9 cellular contexts compared by ENCODE assay signal in genomic region chr14:20989464-20989786, GRCh38. TPM values are rescaled to one million over a fixed set of nuclear protein-coding genes. Genes with fewer than 3 reads are reported as not detected.
DNase-seq lines count a peak whose midpoint lies in the region; ATAC-seq and TF ChIP-seq lines count a peak whose summit lies in the region.
"Had no signal": no experiment of that assay in that cellular context is flagged by ENCODE, and none has a peak within 500 bp of the region (broad histone marks: within the 10 kb centered on the region; RNA-seq: fewer than 3 reads in every experiment).

No MANE protein-coding gene starts in this region.

- POLR2A ChIA-PET in activated B cell treated with CpG ODN at 0.5 μM for 24 hours (lab: Charles Lee), result no interaction called here

- no peak overlapping the region for H2BK15ac ChIP-seq in H9 (ENCODE audit: low read depth, low read length)

- H4K5ac ChIP-seq in H9 (ENCODE audit: insufficient read length, low read depth, low read length), result no peak overlapping the region

- H3K4ac ChIP-seq in H9 (ENCODE audit: low read depth, low read length), result no peak overlapping the region

- no peak overlapping the region for H2AFZ ChIP-seq in H9 (ENCODE audit: low read length)
- no peak overlapping the region for H2AFZ ChIP-seq in smooth muscle cell (ENCODE audit: low read depth)

- peaks cover 16% of the 10 kb centered on the region for H3F3A ChIP-seq in smooth muscle cell (ENCODE audit: low read depth)

- no peak for ATAC-seq in activated B cell treated with CpG ODN at 0.5 μM for 24 hours (ENCODE audit: low read depth)

- TF ChIP-seq CTCF in H9 (conservative IDR thresholded peaks at IDR 0.05) (no peak), activated B cell treated with CpG ODN at 0.5 μM for 24 hours (IDR thresholded peaks at IDR 0.05) (no peak), glutamatergic neuron (IDR thresholded peaks at IDR 0.05; ENCODE audit: partially characterized antibody, unreplicated experiment) (no peak), smooth muscle cell (IDR thresholded peaks at IDR 0.05; ENCODE audit: borderline replicate concordance, insufficient read depth, poor library complexity, severe bottlenecking) (no peak)

- peaks cover 6% of the 10 kb centered on the region for H3K36me3 ChIP-seq in smooth muscle cell (ENCODE audit: low read depth)

- H3K56ac ChIP-seq in H9 (ENCODE audit: insufficient read length, low read depth, low read length), result no peak overlapping the region

- DNase-seq in H9 (no peak), activated B cell treated with CpG ODN at 0.5 μM for 24 hours (no peak), glutamatergic neuron (no peak), smooth muscle cell (lab: John Stamatoyannopoulos, UW; ENCODE audit: unreplicated experiment) (no peak), SW 1271 (lab: John Stamatoyannopoulos, UW) (no peak)
- no peak for DNase-seq in stimulated activated CD4-positive, alpha-beta T cell treated with anti-CD3 and anti-CD28 coated beads, Interleukin-2, amount 100 ng/mL, for 48 hours
- DNase-seq in activated effector memory CD4-positive, alpha-beta T cell treated with anti-CD3 and anti-CD28 coated beads, Interleukin-2, amount 50 U/mL, for 16 hours, result no peak
- no peak for DNase-seq in NK-92 treated with Interleukin-12 subunit alpha and Interleukin-12 subunit beta, amount 100 ng/mL, for 24 hours (lab: John Stamatoyannopoulos, UW)

- H4K91ac ChIP-seq in H9 (ENCODE audit: insufficient read length, low read depth, low read length), result no peak overlapping the region

- peak overlapping the region; percentile 68 for H3K4me3 ChIP-seq in smooth muscle cell

- H3K18ac ChIP-seq in H9 (ENCODE audit: insufficient read length, low read depth, low read length), result no peak overlapping the region

- H3K23ac ChIP-seq in H9 (ENCODE audit: insufficient read length, low read depth, low read length), result no peak overlapping the region

- H2BK12ac ChIP-seq in H9 (ENCODE audit: insufficient read length, low read depth, low read length), result no peak overlapping the region

- H3K36me3 Mint-ChIP-seq in H9 (ENCODE audit: insufficient read depth in 1 of 3, low read depth in 3 of 3), result peaks cover 18 to 31% (median 31%) of the 10 kb centered on the region in 3 experiments; a peak in 6 of 7 replicates
- H3K36me3 Mint-ChIP-seq in activated B cell treated with CpG ODN at 0.5 μM for 24 hours (ENCODE audit: low read depth), result peaks cover 36% of the 10 kb centered on the region
- no peaks in the 10 kb centered on the region for H3K36me3 Mint-ChIP-seq in glutamatergic neuron (ENCODE audit: unreplicated experiment)

- no peak overlapping the region for H4K8ac ChIP-seq in H9 (replicated peaks; ENCODE audit: insufficient read length, low read depth, low read length)

- H3K4me1 ChIP-seq in H9 (ENCODE audit: insufficient read depth, low read length), result peaks cover 3% of the 10 kb centered on the region
- peaks cover 21% of the 10 kb centered on the region for H3K4me1 ChIP-seq in smooth muscle cell (ENCODE audit: low read depth)

- H3K79me2 ChIP-seq in H9 (ENCODE audit: insufficient read depth, low read length) (no peaks in the 10 kb centered on the region; the same call in 1 of the 2 replicates), smooth muscle cell (ENCODE audit: low read depth) (peaks cover 44% of the 10 kb centered on the region)

- no peaks in the 10 kb centered on the region for H3K23me2 ChIP-seq in H9 (ENCODE audit: insufficient read length, low read depth, low read length, poor library complexity, severe bottlenecking)

- WGBS in H9 (ENCODE audit: extremely low coverage, insufficient read length, low lambda C conversion rate), result no CpG with 5 or more reads among the region's 11 CpGs
- under 1% methylated on average over 11 of the region's 11 CpGs for WGBS in smooth muscle cell (ENCODE audit: low lambda C conversion rate)

- H3K9ac ChIP-seq in H9 (ENCODE audit: extremely low read depth, insufficient read length, low read length), result peak overlapping the region; percentile 50
- H3K9ac ChIP-seq in smooth muscle cell (ENCODE audit: low read depth), result peak overlapping the region; percentile 40

- H3T11ph ChIP-seq in H9 (ENCODE audit: low read length), result no peak overlapping the region

- H2BK20ac ChIP-seq in H9 (ENCODE audit: low read depth, low read length, poor library complexity, severe bottlenecking), result no peak overlapping the region

- intact Hi-C loops in activated B cell treated with CpG ODN at 0.5 μM for 24 hours (cut with micrococcal nuclease), result loop anchor here (1.0 kb wide), 3 partner anchors 18 to 646 kb away; partner anchors contain the start of gene PARP2

- H3K9me3 ChIP-seq in H9 (ENCODE audit: control insufficient read depth, low read depth, low read length) (no peaks in the 10 kb centered on the region), smooth muscle cell (replicated peaks; ENCODE audit: low read depth) (no peaks in the 10 kb centered on the region)

- H3K9me3 Mint-ChIP-seq in H9 (no peaks in the 10 kb centered on the region), activated B cell treated with CpG ODN at 0.5 μM for 24 hours (no peaks in the 10 kb centered on the region), glutamatergic neuron (ENCODE audit: unreplicated experiment) (peaks cover 2% of the 10 kb centered on the region)

- no peaks in the 10 kb centered on the region for H4K20me1 ChIP-seq in H9 (ENCODE audit: control insufficient read depth, insufficient read depth, insufficient read length)
- H4K20me1 ChIP-seq in smooth muscle cell (ENCODE audit: low read depth), result no peaks in the 10 kb centered on the region

- peak overlapping the region; percentile 90 to 98 (median 92); a peak in 5 of 7 replicates for H3K27ac Mint-ChIP-seq in H9
- peak overlapping the region; percentile 89 for H3K27ac Mint-ChIP-seq in activated B cell treated with CpG ODN at 0.5 μM for 24 hours
- no peak overlapping the region for H3K27ac Mint-ChIP-seq in glutamatergic neuron (ENCODE audit: unreplicated experiment)

- no peak overlapping the region for H2BK5ac ChIP-seq in H9 (ENCODE audit: insufficient read length, low read length)

- peak overlapping the region; percentile 70 for H3K4me2 ChIP-seq in H9 (ENCODE audit: insufficient read depth, insufficient read length, low read length)
- H3K4me2 ChIP-seq in smooth muscle cell, result peak overlapping the region; percentile 90

- no peaks in the 10 kb centered on the region for H3K27me3 ChIP-seq in H9 (ENCODE audit: insufficient read depth, low read length)
- H3K27me3 ChIP-seq in smooth muscle cell (ENCODE audit: low read depth), result no peaks in the 10 kb centered on the region

- H3K14ac ChIP-seq in H9 (ENCODE audit: insufficient read depth, low read length), result no peak overlapping the region

- H2BK120ac ChIP-seq in H9 (ENCODE audit: low read depth, low read length, poor library complexity, severe bottlenecking), result no peak overlapping the region

- H3K4me1 Mint-ChIP-seq in H9 (peaks cover 9 to 12% of the 10 kb centered on the region in 2 experiments), activated B cell treated with CpG ODN at 0.5 μM for 24 hours (peaks cover 31% of the 10 kb centered on the region), glutamatergic neuron (ENCODE audit: low read depth, unreplicated experiment) (peaks cover 1% of the 10 kb centered on the region)

- CTCF ChIA-PET in activated B cell treated with CpG ODN at 0.5 μM for 24 hours (lab: Charles Lee), result interaction anchor here (1.0 to 1.6 kb wide), 2 partner anchors 19 to 25 kb away, joined by 3 to 8 read pairs; no protein-coding TSS in a partner anchor

- H3K4me3 Mint-ChIP-seq in H9 (peak overlapping the region; percentile 94 to 95), activated B cell treated with CpG ODN at 0.5 μM for 24 hours (peak overlapping the region; percentile 94), glutamatergic neuron (ENCODE audit: unreplicated experiment) (peak overlapping the region; percentile 83)

- H2AK5ac ChIP-seq in H9 (ENCODE audit: insufficient read length, low read length), result no peak overlapping the region

- H3K27ac ChIP-seq in H9 (ENCODE audit: insufficient read length, low read depth, low read length), result no peak overlapping the region
- H3K27ac ChIP-seq in smooth muscle cell (ENCODE audit: low read depth), result peak overlapping the region; percentile 90

- no peaks in the 10 kb centered on the region for H3K79me1 ChIP-seq in H9 (ENCODE audit: insufficient read depth, low read depth, low read length, poor library complexity, severe bottlenecking)

- H3K27me3 Mint-ChIP-seq in H9 (ENCODE audit: low read depth), result peaks cover 6% of the 10 kb centered on the region
- H3K27me3 Mint-ChIP-seq in activated B cell treated with CpG ODN at 0.5 μM for 24 hours, result no peaks in the 10 kb centered on the region
- peaks cover 2% of the 10 kb centered on the region for H3K27me3 Mint-ChIP-seq in glutamatergic neuron (ENCODE audit: unreplicated experiment)

RNA-seq across cellular contexts. Expression of gene METTL17, which starts 0.4 kb away (rescaled TPM):
- total RNA-seq in H9 (2021) (77.9 and 81.4 TPM in 2 replicates), activated B cell treated with CpG ODN at 0.5 μM for 24 hours (94.2 and 94.7 TPM in 2 replicates), glutamatergic neuron (ENCODE audit: unreplicated experiment) (81.5 TPM), smooth muscle cell (70.0 and 96.3 TPM in 2 replicates)
- polyA plus RNA-seq in smooth muscle cell, result 46.5 and 55.3 TPM in 2 replicates

RNA-seq across cellular contexts. Expression of gene SLC39A2, which starts 9.7 kb away (rescaled TPM):
- total RNA-seq in H9 (2021), result not detected in 2 replicates
- total RNA-seq in activated B cell treated with CpG ODN at 0.5 μM for 24 hours, result 0.38 TPM in 1 of 2 replicates, not detected in the other
- total RNA-seq in glutamatergic neuron (ENCODE audit: unreplicated experiment), result not detected
- total RNA-seq in smooth muscle cell, result 9.1 and 10.1 TPM in 2 replicates
- polyA plus RNA-seq in smooth muscle cell, result 14.3 and 18.7 TPM in 2 replicates
- total RNA-seq: renal cortical epithelial cell had no signal

RNA-seq across cellular contexts. Expression of gene RNASE2, which starts 34.1 kb away (rescaled TPM):
- total RNA-seq in H9 (2021) (not detected in 2 replicates), activated B cell treated with CpG ODN at 0.5 μM for 24 hours (not detected in 2 replicates), glutamatergic neuron (ENCODE audit: unreplicated experiment) (not detected), smooth muscle cell (not detected in 2 replicates)
- polyA plus RNA-seq in smooth muscle cell, result not detected in 2 replicates
- total RNA-seq: renal cortical epithelial cell had no signal

RNA-seq across cellular contexts. Expression of gene NDRG2, which starts 35.4 kb away (rescaled TPM):
- total RNA-seq in H9 (2021) (18.1 and 20.6 TPM in 2 replicates), activated B cell treated with CpG ODN at 0.5 μM for 24 hours (2.1 and 3.9 TPM in 2 replicates), glutamatergic neuron (ENCODE audit: unreplicated experiment) (33.1 TPM), smooth muscle cell (31.1 and 39.8 TPM in 2 replicates)
- polyA plus RNA-seq in smooth muscle cell, result 40.4 and 48.4 TPM in 2 replicates

RNA-seq across cellular contexts. Expression of gene TPPP2, which starts 40.6 kb away (rescaled TPM):
- total RNA-seq in H9 (2021) (not detected in 2 replicates), activated B cell treated with CpG ODN at 0.5 μM for 24 hours (not detected in 2 replicates), glutamatergic neuron (ENCODE audit: unreplicated experiment) (not detected), smooth muscle cell (1.2 TPM in 1 of 2 replicates, not detected in the other)
- 0.65 and 0.70 TPM in 2 replicates for polyA plus RNA-seq in smooth muscle cell
- total RNA-seq: renal cortical epithelial cell had no signal
